In genomic region chr7:3332308-3332707, GRCh38 we compare ENCODE assay signal across 7 cellular contexts. TPM values are rescaled to one million over a fixed set of nuclear protein-coding genes. Genes with fewer than 3 reads are reported as not detected.
"Had no signal": no experiment of that assay in that cellular context is flagged by ENCODE, and none has a peak within 500 bp of the region (broad histone marks: within the 10 kb centered on the region; RNA-seq: fewer than 3 reads in every experiment).

No MANE protein-coding gene starts in this region.

- H3K4me3 ChIP-seq: GM23338, K562 had no signal

- DNase-seq: H9, HCEC 1CT, IMR-90, KG1 had no signal

- H3K27ac Mint-ChIP-seq: GM23338, H9 had no signal

- H3K9me3 Mint-ChIP-seq: GM23338, H9 had no signal

- H3K4me3 Mint-ChIP-seq: GM23338, H9 had no signal

RNA-seq across cellular contexts. Expression of gene SDK1, which starts 31.3 kb away (rescaled TPM):
- total RNA-seq: HT-29 had no signal
